Comparison of ENCODE assay signal across 1 cellular context in the genomic region with DNA sequence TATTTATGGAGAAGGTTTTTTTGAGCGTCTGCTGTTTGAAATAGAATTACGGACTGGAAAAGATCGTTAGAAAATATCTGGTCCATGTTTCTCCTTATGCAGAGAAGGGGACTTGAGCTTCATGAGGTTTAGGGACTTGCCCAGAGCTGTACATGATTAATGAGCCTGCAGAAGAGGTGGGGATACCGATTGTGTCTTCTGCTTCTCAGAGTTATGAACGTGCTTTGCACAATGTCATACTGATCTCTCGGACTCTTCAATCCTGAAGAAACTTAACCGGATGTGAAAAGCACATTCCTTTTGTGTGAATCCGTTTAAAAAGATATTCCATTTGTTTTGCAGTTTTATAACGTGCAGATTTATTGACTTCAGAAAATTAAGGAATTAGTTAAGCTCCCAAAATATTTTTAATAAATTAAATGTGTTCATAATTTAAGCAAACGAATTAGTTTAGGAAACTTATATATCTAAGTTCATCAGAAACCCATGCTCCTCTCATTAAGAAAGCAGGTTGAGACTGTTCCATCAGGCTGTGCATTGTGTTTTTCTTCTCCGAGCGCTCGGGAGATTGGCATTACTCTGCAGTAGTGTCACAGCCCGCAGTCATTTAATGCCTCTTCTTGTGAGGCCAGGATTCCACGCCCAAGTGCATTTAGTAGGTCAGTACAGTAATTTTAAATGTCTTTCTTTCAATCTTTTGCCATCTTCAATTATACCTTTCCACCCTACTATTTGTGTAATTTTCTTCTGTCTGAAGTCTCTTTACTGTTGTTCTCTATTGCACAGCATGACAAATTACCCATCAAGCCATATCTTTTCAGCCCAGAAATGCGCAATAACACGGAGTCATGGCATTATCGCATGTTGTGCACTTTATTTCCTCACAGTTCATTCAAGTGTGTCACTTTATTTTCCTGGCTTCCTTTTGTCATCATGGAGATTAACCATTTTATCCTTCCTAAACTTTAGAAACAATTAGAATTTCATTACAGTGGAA.
TF ChIP-seq lines count a peak whose summit lies in the region.

No MANE protein-coding gene starts in this region.

TF ChIP-seq in neural cell, 6 proteins besides CTCF, POLR2A, EP300 and RAD21 (continued from another document):
- TF ChIP-seq MXI1 (conservative IDR thresholded peaks at IDR 0.05; ENCODE audit: poor library complexity, severe bottlenecking): peak; percentile 27
